8 cellular contexts compared by ENCODE assay signal in the genomic region with DNA sequence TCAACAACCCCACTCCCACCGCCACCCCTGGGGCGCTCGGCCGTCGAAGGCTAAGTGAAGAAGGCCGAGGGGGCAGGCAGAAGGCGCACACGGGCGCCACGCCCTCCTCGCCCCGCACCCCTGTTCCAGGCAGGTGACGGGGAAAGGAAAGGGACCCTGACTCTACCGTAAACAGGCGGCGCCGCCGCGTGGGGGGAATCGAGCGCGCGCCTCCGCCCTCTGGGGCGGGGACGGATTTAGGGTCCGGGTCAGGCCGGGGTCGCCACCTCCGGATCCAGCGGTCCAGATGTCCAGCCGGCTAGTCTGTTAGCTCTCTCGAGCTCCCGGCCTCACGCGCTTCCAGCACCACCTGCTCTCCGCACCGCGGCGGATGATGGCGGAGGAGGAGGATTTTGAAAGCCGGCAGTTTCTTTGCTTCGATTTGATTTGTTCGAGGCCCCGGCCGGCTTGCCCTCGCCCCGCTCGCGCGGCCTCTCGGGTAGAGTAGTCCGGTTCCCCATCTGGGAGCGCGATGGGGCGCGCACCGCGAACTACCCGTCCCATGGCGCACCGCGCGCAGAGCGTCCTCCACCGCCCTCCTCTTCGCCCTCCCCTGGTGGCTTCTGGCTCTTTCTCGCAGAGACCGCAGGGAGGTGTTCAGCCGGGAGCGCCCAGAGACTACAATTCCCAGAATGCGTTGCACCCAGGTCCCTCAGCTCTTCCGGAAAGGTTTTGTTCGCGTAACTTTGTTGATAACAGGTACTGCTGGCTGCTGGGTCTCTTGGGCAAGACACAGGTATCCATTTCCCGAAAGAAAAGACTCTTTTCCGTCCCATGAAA. TPM values are rescaled to one million over a fixed set of nuclear protein-coding genes. Genes with fewer than 3 reads are reported as not detected.
DNase-seq lines count a peak whose midpoint lies in the region; ATAC-seq, FAIRE-seq and TF ChIP-seq lines count a peak whose summit lies in the region.

A gene with protein sequence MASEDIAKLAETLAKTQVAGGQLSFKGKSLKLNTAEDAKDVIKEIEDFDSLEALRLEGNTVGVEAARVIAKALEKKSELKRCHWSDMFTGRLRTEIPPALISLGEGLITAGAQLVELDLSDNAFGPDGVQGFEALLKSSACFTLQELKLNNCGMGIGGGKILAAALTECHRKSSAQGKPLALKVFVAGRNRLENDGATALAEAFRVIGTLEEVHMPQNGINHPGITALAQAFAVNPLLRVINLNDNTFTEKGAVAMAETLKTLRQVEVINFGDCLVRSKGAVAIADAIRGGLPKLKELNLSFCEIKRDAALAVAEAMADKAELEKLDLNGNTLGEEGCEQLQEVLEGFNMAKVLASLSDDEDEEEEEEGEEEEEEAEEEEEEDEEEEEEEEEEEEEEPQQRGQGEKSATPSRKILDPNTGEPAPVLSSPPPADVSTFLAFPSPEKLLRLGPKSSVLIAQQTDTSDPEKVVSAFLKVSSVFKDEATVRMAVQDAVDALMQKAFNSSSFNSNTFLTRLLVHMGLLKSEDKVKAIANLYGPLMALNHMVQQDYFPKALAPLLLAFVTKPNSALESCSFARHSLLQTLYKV (minus strand): TSS at position 368 of the 819 bp plus-strand sequence. CDS start 5,143 bp downstream, outside the sequence.

- H4K20me1 ChIP-seq in DOHH2 (ENCODE audit: control insufficient read depth, insufficient read depth, low read depth, low read length) = peaks cover 6% of the 10 kb centered on the region; the same call in 1 of the 2 replicates

- peaks cover 41% of the 10 kb centered on the region for H3K4me1 Mint-ChIP-seq in activated T-cell treated with anti-CD3 and anti-CD28 coated beads, Interleukin-2, amount 50 U/mL, for 72 hours (ENCODE audit: low read depth)

- peaks cover 50% of the 10 kb centered on the region for H3K79me2 ChIP-seq in DOHH2 (ENCODE audit: control insufficient read depth, low read length)

- peak within 1 kb of the TSS; percentile 82 for H3K4me2 ChIP-seq in DOHH2 (ENCODE audit: low read length)

- peak; percentile 95 for DNase-seq in RCC 7860 (ENCODE audit: low spot score)
- DNase-seq in activated T-cell treated with anti-CD3 and anti-CD28 coated beads, Interleukin-2, amount 50 U/mL, for 72 hours = peak; percentile 98 to 99
- peak; percentile 88 for DNase-seq in stimulated activated CD8-positive, alpha-beta memory T cell treated with anti-CD3 and anti-CD28 coated beads, Interleukin-7, amount 100 ng/mL, for 24 hours (ENCODE audit: low read depth)

- H3K27ac Mint-ChIP-seq in activated T-cell treated with anti-CD3 and anti-CD28 coated beads, Interleukin-2, amount 50 U/mL, for 72 hours = peak within 1 kb of the TSS; percentile 93

- H3K4me3 Mint-ChIP-seq in activated T-cell treated with anti-CD3 and anti-CD28 coated beads, Interleukin-2, amount 50 U/mL, for 72 hours = peak within 1 kb of the TSS; percentile 95

- peak; percentile 88 for FAIRE-seq in RCC 7860 (lab: Jason Lieb, UNC)

- no peaks in the 10 kb centered on the region for H3K9me3 Mint-ChIP-seq in activated T-cell treated with anti-CD3 and anti-CD28 coated beads, Interleukin-2, amount 50 U/mL, for 72 hours

- peak within 1 kb of the TSS; percentile 80 for H3K27ac ChIP-seq in DOHH2 (ENCODE audit: low read depth, low read length)
- peak within 1 kb of the TSS; percentile 82 for H3K27ac ChIP-seq in KOPT-K1 (ENCODE audit: low read depth, low read length, poor library complexity, severe bottlenecking)
- H3K27ac ChIP-seq in muscle layer of colon (ENCODE audit: low read depth, low read length) = peak within 1 kb of the TSS; percentile 81

- peak within 1 kb of the TSS; percentile 44 for H3K9ac ChIP-seq in muscle layer of colon (ENCODE audit: low read length)

- H3F3A ChIP-seq in DOHH2 (ENCODE audit: control insufficient read depth, insufficient read depth) = 0 out of 2 replicates have a peak, but pooled peaks cover 2% of the 10 kb centered on the region

- peaks cover 8 to 18% of the 10 kb centered on the region in 2 donors for H3K36me3 Mint-ChIP-seq in activated T-cell treated with anti-CD3 and anti-CD28 coated beads, Interleukin-2, amount 50 U/mL, for 72 hours (ENCODE audit: insufficient read depth in 2 of 2)

- TF ChIP-seq CTCF in DOHH2 (IDR thresholded peaks at IDR 0.05; ENCODE audit: low read depth, low read length, poor library complexity, severe bottlenecking) = peak; percentile 36

- H3K4me3 ChIP-seq in DOHH2 (ENCODE audit: low read length) (peak within 1 kb of the TSS; percentile 79), muscle layer of colon (ENCODE audit: low read depth in 1 of 2, low read length in 2 of 2) (peak within 1 kb of the TSS; percentile 80 to 87)

- peak; percentile 89 for ATAC-seq in GM21786 (IDR thresholded peaks at IDR 0.05; ENCODE audit: unreplicated experiment)
- ATAC-seq in activated T-cell treated with anti-CD3 and anti-CD28 coated beads, Interleukin-2, amount 50 U/mL, for 72 hours (replicated peaks in 1 of 2) = peak; percentile 91 to 92
- peak; percentile 95 for ATAC-seq in esophagus mucosa

- H3K27me3 Mint-ChIP-seq in activated T-cell treated with anti-CD3 and anti-CD28 coated beads, Interleukin-2, amount 50 U/mL, for 72 hours (ENCODE audit: low read depth) = no peaks in the 10 kb centered on the region

- H3K4me1 ChIP-seq in DOHH2 (ENCODE audit: control insufficient read depth, low read length) (peaks cover 19% of the 10 kb centered on the region), muscle layer of colon (ENCODE audit: insufficient read depth, low read length) (peaks cover 9% of the 10 kb centered on the region)

- H3K9me2 ChIP-seq in DOHH2 (replicated peaks; ENCODE audit: control insufficient read depth, low read length) = no peaks in the 10 kb centered on the region

- H3K36me3 ChIP-seq in DOHH2 (ENCODE audit: control insufficient read depth, low read length) (peaks cover 39% of the 10 kb centered on the region), KOPT-K1 (ENCODE audit: insufficient read depth, low read length) (peaks cover 39% of the 10 kb centered on the region), muscle layer of colon (ENCODE audit: insufficient read depth, low read length) (peaks cover 14% of the 10 kb centered on the region)

- H3K9me3 ChIP-seq in DOHH2 (ENCODE audit: control insufficient read depth, insufficient read depth, low read length) (no peaks in the 10 kb centered on the region), KOPT-K1 (ENCODE audit: insufficient read depth, low read length, poor library complexity, severe bottlenecking) (no peaks in the 10 kb centered on the region), muscle layer of colon (ENCODE audit: low read length) (no peaks in the 10 kb centered on the region)

- H3K27me3 ChIP-seq in DOHH2 (ENCODE audit: control insufficient read depth, low read length) = no peaks in the 10 kb centered on the region
- no peaks in the 10 kb centered on the region for H3K27me3 ChIP-seq in muscle layer of colon (ENCODE audit: control insufficient read depth in 1 of 2, insufficient read depth in 2 of 2, low read length in 2 of 2)

RNA-seq across cellular contexts. Expression of the gene that starts here (rescaled TPM):
- 100 to 1,000 TPM; 162 to 217 TPM for total RNA-seq in activated T-cell treated with anti-CD3 and anti-CD28 coated beads, Interleukin-2, amount 50 U/mL, for 72 hours
- 78.9 TPM for total RNA-seq in esophagus mucosa

Comparison
In these comparisons a context has a peak if more than half of its experiments do, and no peak if none do; other contexts are left out.
1. Peak in every context shown above with its lines: DNase-seq, ATAC-seq, H3K4me3 ChIP-seq and H3K27ac ChIP-seq.